Comparison of ENCODE assay signal across 8 cellular contexts in genomic region chr6:110178626-110179405, GRCh38. TPM values are rescaled to one million over a fixed set of nuclear protein-coding genes. Genes with fewer than 3 reads are reported as not detected.
A peak's percentile ranks its signal among the peaks of the same experiment; 100 is the strongest.
DNase-seq lines count a peak whose midpoint lies in the region; ATAC-seq, FAIRE-seq and TF ChIP-seq lines count a peak whose summit lies in the region.

No MANE protein-coding gene starts in this region.

- peak; percentile 72 for FAIRE-seq in GM12891 (lab: Jason Lieb, UNC)

- TF ChIP-seq POLR2A in GM12891 (IDR thresholded peaks at IDR 0.05; ENCODE audit: low read depth, low read length) = no peak
- no peak for TF ChIP-seq POLR2A in right lobe of liver (IDR thresholded peaks at IDR 0.05)

- no peaks in the 10 kb centered on the region for H3K27me3 ChIP-seq in dorsolateral prefrontal cortex
- H3K27me3 ChIP-seq in right lobe of liver = no peaks in the 10 kb centered on the region

- no peak for DNase-seq in GM12891 (ENCODE audit: insufficient read length, low spot score)
- DNase-seq in NCI-H526 treated with DMSO at 0.1 percent for 48 hours (lab: John Stamatoyannopoulos, UW) = peak; percentile 90
- peak; percentile 39 to 61 for DNase-seq in activated CD4-positive, alpha-beta T cell treated with anti-CD3 and anti-CD28 coated beads, Interleukin-2, amount 50 U/mL, for 48 hours
- peak; percentile 23 to 66 (median 54) for DNase-seq in dorsolateral prefrontal cortex
- peak; percentile 57 to 64 (median 58) for DNase-seq in right lobe of liver
- DNase-seq in stimulated activated CD4-positive, alpha-beta T cell treated with anti-CD3 and anti-CD28 coated beads, Interleukin-4, amount 100 ng/mL, for 24 hours = peak; percentile 61

- H3K4me3 ChIP-seq in dorsolateral prefrontal cortex (peak overlapping the region; percentile 49 to 100 (median 90)), right lobe of liver (peak overlapping the region; percentile 63 to 86 (median 78))

- H3K36me3 ChIP-seq in right lobe of liver = no peaks in the 10 kb centered on the region

- intact Hi-C loops in dorsolateral prefrontal cortex (cut with DNase I) (loop anchor here (2.0 to 5.0 kb wide), 2 partner anchors 212 to 487 kb away; partner anchors contain the start of genes AK9 (in 1 of the 2) and FIG4 (in 1 of the 2)), right lobe of liver (cut with DNase I) (loop anchor here in 1 of 2 donors (10.0 kb wide), 1 partner anchor 216 kb away; no protein-coding TSS in a partner anchor)

- H3K4me1 ChIP-seq in right lobe of liver = peaks cover 0 to 31% (median 9%) of the 10 kb centered on the region in 4 donors

- peak; percentile 42 to 85 (median 72) for TF ChIP-seq CTCF in dorsolateral prefrontal cortex (IDR thresholded peaks at IDR 0.05 in 54 of 56, conservative IDR thresholded peaks at IDR 0.05 in 2 of 56; ENCODE audit: low read depth in 1 of 56, partially characterized antibody in 56 of 56)
- TF ChIP-seq CTCF in right lobe of liver (IDR thresholded peaks at IDR 0.05) = peak; percentile 65 to 72 (median 66)

- H3K27ac ChIP-seq in dorsolateral prefrontal cortex = peak overlapping the region; percentile 66 to 94 (median 87)
- H3K27ac ChIP-seq in right lobe of liver = peak overlapping the region; percentile 54 to 74 (median 66)

- H3K9me3 ChIP-seq in right lobe of liver = no peaks in the 10 kb centered on the region

- 0% methylated on average over 20 of the region's 66 CpGs for WGBS in right lobe of liver (ENCODE audit: insufficient coverage, low coverage, low lambda C conversion rate, missing lambda C conversion rate)

- peak; percentile 24 for ATAC-seq in HG03460 (IDR thresholded peaks at IDR 0.05; ENCODE audit: unreplicated experiment)
- peak; percentile 43 to 57 (median 50) for ATAC-seq in right lobe of liver
- ATAC-seq in GM19395 (IDR thresholded peaks at IDR 0.05; ENCODE audit: unreplicated experiment) = no peak

TF ChIP-seq in GM12891, 5 proteins besides CTCF, POLR2A, EP300 and RAD21:
- TF ChIP-seq TAF1 (IDR thresholded peaks at IDR 0.05; ENCODE audit: low read depth, low read length) (no peak), SPI1 (IDR thresholded peaks at IDR 0.05; ENCODE audit: low read depth, low read length) (no peak), PAX5 (IDR thresholded peaks at IDR 0.05; ENCODE audit: insufficient read depth, low read length, severe bottlenecking) (no peak), POU2F2 (IDR thresholded peaks at IDR 0.05; ENCODE audit: low read depth, low read length) (no peak), POLR2AphosphoS5 (IDR thresholded peaks at IDR 0.05; ENCODE audit: low read depth, low read length) (no peak)

RNA-seq across cellular contexts. Expression of gene WASF1, which starts 0.7 kb away (rescaled TPM):
- polyA plus RNA-seq in GM12891 (2012; ENCODE audit: low read depth, missing spikeins) = 0.59 TPM
- total RNA-seq in dorsolateral prefrontal cortex (100 to 1,000 TPM in 106 of 120 experiments, 10 to 100 TPM in 14; 44.7 to 218 (median 145) TPM), right lobe of liver (1 to 10 TPM; 3.6 to 6.6 (median 4.8) TPM)

RNA-seq across cellular contexts. Expression of gene CDC40, which starts 1.4 kb away (rescaled TPM):
- polyA plus RNA-seq in GM12891 (2012; ENCODE audit: low read depth, missing spikeins) = 11.4 TPM
- total RNA-seq in dorsolateral prefrontal cortex = 10 to 100 TPM; 16.6 to 60.0 (median 36.2) TPM
- 10 to 100 TPM; 10.2 to 12.3 (median 11.0) TPM for total RNA-seq in right lobe of liver

Comparison
In these comparisons a context has a peak if more than half of its experiments do, and no peak if none do; other contexts are left out.
1. RNA of gene WASF1, which starts 0.7 kb away (total RNA-seq): 44.7 to 218 TPM in dorsolateral prefrontal cortex; 3.6 to 6.6 TPM in right lobe of liver; every median in the first group is over 4 times any median in the second.